In genomic region chr12:7638764-7639570, GRCh38 we compare ENCODE assay signal across 7 cellular contexts. TPM values are rescaled to one million over a fixed set of nuclear protein-coding genes. Genes with fewer than 3 reads are reported as not detected.
DNase-seq lines count a peak whose midpoint lies in the region; ATAC-seq and TF ChIP-seq lines count a peak whose summit lies in the region.

No MANE protein-coding gene starts in this region.

- TF ChIP-seq CTCF in GM13976 (IDR thresholded peaks at IDR 0.05; ENCODE audit: borderline replicate concordance, control extremely low read depth, extremely low read depth, insufficient read depth, missing control alignments) = peak; percentile 72
- peak; percentile 95 for TF ChIP-seq CTCF in chondrocyte (IDR thresholded peaks at IDR 0.05)

- ATAC-seq in HG03135 (IDR thresholded peaks at IDR 0.05; ENCODE audit: unreplicated experiment) = peak; percentile 71

- no peaks in the 10 kb centered on the region for H3K36me3 Mint-ChIP-seq in chondrocyte (ENCODE audit: low read depth)

- DNase-seq in GM13976 (ENCODE audit: low spot score) (peak; percentile 82), NCI-H345 (lab: John Stamatoyannopoulos, UW) (peak; percentile 77), chondrocyte (ENCODE audit: low spot score) (no peak), kidney tubule cell (ENCODE audit: low spot score) (peak; percentile 80)
- peak; percentile 63 for DNase-seq in activated CD4-positive, CD25-positive, alpha-beta regulatory T cell treated with anti-CD3 and anti-CD28 coated beads, Interleukin-2, amount 50 U/mL, for 72 hours
- DNase-seq in stimulated activated CD4-positive, alpha-beta T cell treated with anti-CD3 and anti-CD28 coated beads, Interleukin-1b, Interleukin-23, amount 100 ng/mL, for 48 hours = peak; percentile 73

- H3K9me3 Mint-ChIP-seq in chondrocyte (ENCODE audit: low read depth) = no peaks in the 10 kb centered on the region

- peaks cover 7% of the 10 kb centered on the region for H3K4me1 Mint-ChIP-seq in chondrocyte (ENCODE audit: low read depth)

- in situ Hi-C loops in GM13976 (cut with MboI; ENCODE audit: low sequenced_read_pairs, unreplicated experiment) = no loop called here

- peaks cover 40% of the 10 kb centered on the region for H3K27me3 Mint-ChIP-seq in chondrocyte (ENCODE audit: low read depth)

- peak overlapping the region; percentile 33 for H3K4me3 Mint-ChIP-seq in chondrocyte (ENCODE audit: unreplicated experiment)

- H3K27ac Mint-ChIP-seq in chondrocyte (ENCODE audit: unreplicated experiment) = no peak overlapping the region

RNA-seq across cellular contexts. Expression of gene APOBEC1, which starts 26.7 kb away (rescaled TPM):
- not detected in 3 replicates for total RNA-seq in chondrocyte

RNA-seq across cellular contexts. Expression of gene GDF3, which starts 56.6 kb away (rescaled TPM):
- total RNA-seq in chondrocyte = not detected in 3 replicates
